22 cellular contexts compared by ENCODE assay signal in genomic region chr1:155329980-155330598, GRCh38. TPM values are rescaled to one million over a fixed set of nuclear protein-coding genes. Genes with fewer than 3 reads are reported as not detected.
A peak's percentile ranks its signal among the peaks of the same experiment; 100 is the strongest.
DNase-seq lines count a peak whose midpoint lies in the region; ATAC-seq, FAIRE-seq and TF ChIP-seq lines count a peak whose summit lies in the region.
"Had no signal": no experiment of that assay in that cellular context is flagged by ENCODE, and none has a peak within 500 bp of the region (broad histone marks: within the 10 kb centered on the region; RNA-seq: fewer than 3 reads in every experiment).

No MANE protein-coding gene starts in this region.

- TF ChIP-seq CTCF in HepG2 (CRISPR knock-in tag; IDR thresholded peaks at IDR 0.05) (no peak), right lobe of liver (IDR thresholded peaks at IDR 0.05) (no peak), smooth muscle cell (IDR thresholded peaks at IDR 0.05; ENCODE audit: borderline replicate concordance, insufficient read depth, poor library complexity, severe bottlenecking) (no peak)

- DNase-seq in HepG2 (ENCODE audit: low spot score) (no peak), right lobe of liver (no peak), T-helper 17 cell (no peak), iris pigment epithelial cell (ENCODE audit: low read depth) (peak; percentile 13), NCI-H82 treated with DMSO at 0.1 percent for 48 hours (lab: John Stamatoyannopoulos, UW; ENCODE audit: unreplicated experiment) (no peak), NCI-H774 (lab: John Stamatoyannopoulos, UW) (no peak), smooth muscle cell (lab: John Stamatoyannopoulos, UW; ENCODE audit: unreplicated experiment) (no peak)
- DNase-seq: activated naive CD4-positive, alpha-beta T cell treated with anti-CD3 and anti-CD28 coated beads for 36 hours; body of pancreas; dorsolateral prefrontal cortex; mucosa of descending colon; NCI-H69; nucleus accumbens; stimulated activated CD4-positive, alpha-beta T cell treated with anti-CD3 and anti-CD28 coated beads, Interleukin-2, amount 100 ng/mL, for 24 hours; substantia nigra; SW 1271 had no signal

- POLR2A ChIA-PET in HepG2 (lab: Yijun Ruan, JAX), result interaction anchor here (0.7 kb wide), 1 partner anchor 79 kb away, joined by 4 read pairs; no protein-coding TSS in a partner anchor

- CTCF ChIA-PET in HepG2 (lab: Yijun Ruan, JAX; ENCODE audit: low intra/inter-chr PET ratio, low total read pairs), result no interaction called here

- no peak for TF ChIP-seq RAD21 in HepG2 (CRISPR knock-in tag; IDR thresholded peaks at IDR 0.05)

- H3K27ac Mint-ChIP-seq in T-helper 17 cell, result peak overlapping the region; percentile 37
- H3K27ac Mint-ChIP-seq: GM23338 had no signal

- no peak overlapping the region for H3K9ac ChIP-seq in HepG2 (ENCODE audit: insufficient read depth, low read depth, low read length)
- no peak overlapping the region for H3K9ac ChIP-seq in smooth muscle cell (ENCODE audit: low read depth)

- H3K27ac ChIP-seq in HepG2 (ENCODE audit: extremely low read length, insufficient read depth, low read length) (no peak overlapping the region), right lobe of liver (no peak overlapping the region), smooth muscle cell (ENCODE audit: low read depth) (no peak overlapping the region)
- H3K27ac ChIP-seq: body of pancreas, esophagus muscularis mucosa had no signal

- ATAC-seq in HepG2 (no peak), right lobe of liver (no peak), T-helper 17 cell (no peak), HG03097 (IDR thresholded peaks at IDR 0.05; ENCODE audit: low FRiP score, unreplicated experiment) (no peak)
- ATAC-seq: body of pancreas, GM23338, mucosa of descending colon, sciatic nerve had no signal

- no peak for TF ChIP-seq EP300 in HepG2 (IDR thresholded peaks at IDR 0.05; ENCODE audit: low read depth in 2 of 2, low read length in 2 of 2)
- no peak for TF ChIP-seq EP300 in HepG2 (CRISPR knock-in tag; IDR thresholded peaks at IDR 0.05; ENCODE audit: borderline replicate concordance)

- H4K20me1 ChIP-seq in HepG2 (ENCODE audit: insufficient read depth, low read length), result no peaks in the 10 kb centered on the region
- H4K20me1 ChIP-seq in smooth muscle cell (ENCODE audit: low read depth), result peaks cover 19% of the 10 kb centered on the region

- in situ Hi-C loops in HepG2 (cut with HindIII; ENCODE audit: extremely low pct_ligation_motif_present, low pct_unique_long_range_greater_than_20kb), result no loop called here

- no TSS peak for BruUV-seq in HepG2 (replicated peaks; lab: Mats Ljungman, UMichigan)

- intact Hi-C loops in HepG2 (cut with micrococcal nuclease; ENCODE audit: unreplicated experiment), result no loop called here
- intact Hi-C loops in right lobe of liver (cut with DNase I), result loop anchor here in 1 of 2 donors (5.0 kb wide), 1 partner anchor 78 kb away; no protein-coding TSS in a partner anchor

- peaks cover 24% of the 10 kb centered on the region for H3K4me1 ChIP-seq in HepG2 (ENCODE audit: insufficient read depth, low read length)
- H3K4me1 ChIP-seq in right lobe of liver, result peaks cover 0 to 10% (median 0%) of the 10 kb centered on the region in 4 donors
- H3K4me1 ChIP-seq in smooth muscle cell (ENCODE audit: low read depth), result peaks cover 4% of the 10 kb centered on the region

- H3K4me3 Mint-ChIP-seq in T-helper 17 cell, result no peak overlapping the region
- H3K4me3 Mint-ChIP-seq: activated naive CD4-positive, alpha-beta T cell treated with anti-CD3 and anti-CD28 coated beads for 36 hours; GM23338 had no signal

- H3K4me3 ChIP-seq in HepG2 (replicated peaks in 1 of 3; ENCODE audit: insufficient read depth in 1 of 3, low read depth in 2 of 3, low read length in 3 of 3), result no peak overlapping the region
- H3K4me3 ChIP-seq in right lobe of liver, result no peak overlapping the region
- no peak overlapping the region for H3K4me3 ChIP-seq in smooth muscle cell
- H3K4me3 ChIP-seq: body of pancreas, dorsolateral prefrontal cortex, esophagus muscularis mucosa, GM23338, mucosa of descending colon had no signal

- H3K27me3 ChIP-seq in HepG2 (ENCODE audit: control insufficient read depth in 1 of 2, insufficient read depth in 2 of 2, low read length in 2 of 2), result no peaks in the 10 kb centered on the region
- no peaks in the 10 kb centered on the region for H3K27me3 ChIP-seq in right lobe of liver
- H3K27me3 ChIP-seq in smooth muscle cell (ENCODE audit: low read depth), result no peaks in the 10 kb centered on the region
- H3K27me3 ChIP-seq: body of pancreas, dorsolateral prefrontal cortex, esophagus muscularis mucosa had no signal

- H3K4me2 ChIP-seq in HepG2 (ENCODE audit: low read depth, low read length) (no peak overlapping the region), smooth muscle cell (no peak overlapping the region)
- H3K4me2 ChIP-seq: GM23338 had no signal

- H3K36me3 ChIP-seq in HepG2 (replicated peaks in 1 of 2; ENCODE audit: control insufficient read depth in 1 of 2, insufficient read depth in 2 of 2, low read length in 2 of 2) (peaks cover 2 to 38% of the 10 kb centered on the region in 2 experiments; a peak in 4 of 5 replicates), right lobe of liver (peaks cover 0 to 19% (median 4%) of the 10 kb centered on the region in 4 donors), smooth muscle cell (ENCODE audit: low read depth) (no peaks in the 10 kb centered on the region)

- WGBS in HepG2 (ENCODE audit: low lambda C conversion rate), result 97% methylated on average over 4 of the region's 11 CpGs
- 81% methylated on average over 4 of the region's 11 CpGs for WGBS in right lobe of liver (ENCODE audit: insufficient coverage, low coverage, low lambda C conversion rate, missing lambda C conversion rate)
- 92% methylated on average over 11 of the region's 11 CpGs for WGBS in smooth muscle cell (ENCODE audit: low lambda C conversion rate)

- peaks cover 3% of the 10 kb centered on the region for H3K79me2 ChIP-seq in HepG2 (ENCODE audit: insufficient read depth, low read length)
- no peaks in the 10 kb centered on the region for H3K79me2 ChIP-seq in smooth muscle cell (ENCODE audit: low read depth)

- no peaks in the 10 kb centered on the region for H3K27me3 Mint-ChIP-seq in T-helper 17 cell

- no peak for FAIRE-seq in HepG2 (lab: Jason Lieb, UNC)

- H3K9me3 ChIP-seq in HepG2 (ENCODE audit: low read length) (no peaks in the 10 kb centered on the region), right lobe of liver (no peaks in the 10 kb centered on the region), T-helper 17 cell (ENCODE audit: control insufficient read depth, low read length, poor library complexity, severe bottlenecking) (no peaks in the 10 kb centered on the region), smooth muscle cell (replicated peaks; ENCODE audit: low read depth) (no peaks in the 10 kb centered on the region)
- H3K9me3 ChIP-seq: body of pancreas, esophagus muscularis mucosa, mucosa of descending colon had no signal

- peaks cover 10% of the 10 kb centered on the region for H3F3A ChIP-seq in smooth muscle cell (ENCODE audit: low read depth)

- H3K4me1 Mint-ChIP-seq in T-helper 17 cell, result peaks cover 12% of the 10 kb centered on the region

- TF ChIP-seq POLR2A in HepG2 (IDR thresholded peaks at IDR 0.05; ENCODE audit: insufficient read depth in 1 of 2, low read depth in 2 of 2, low read length in 2 of 2) (no peak), right lobe of liver (IDR thresholded peaks at IDR 0.05) (no peak)

- H2AFZ ChIP-seq in HepG2 (ENCODE audit: low read length), result no peak overlapping the region
- H2AFZ ChIP-seq in smooth muscle cell (ENCODE audit: low read depth), result no peak overlapping the region
- H2AFZ ChIP-seq: GM23338 had no signal

- H3K36me3 Mint-ChIP-seq in T-helper 17 cell (ENCODE audit: low read depth), result peaks cover 4% of the 10 kb centered on the region

RNA-seq across cellular contexts. Expression of gene RUSC1, which starts 9.4 kb away (rescaled TPM):
- 15.9 and 18.7 TPM in 2 replicates for total RNA-seq in HepG2 (2016; rRNA removed; fragmentation: Illumina TruSeq; extraction: Trizol)
- total RNA-seq in HepG2 (2016; cell fraction: cytosol; rRNA removed; fragmentation: Illumina TruSeq; extraction: Trizol; ENCODE audit: low read depth), result 9.4 and 10.1 TPM in 2 replicates
- 14.8 and 19.6 TPM in 2 replicates for total RNA-seq in HepG2 (2016; cell fraction: insoluble cytoplasmic fraction; rRNA removed; fragmentation: Illumina TruSeq; extraction: Trizol)
- 19.4 and 21.9 TPM in 2 replicates for total RNA-seq in HepG2 (2016; cell fraction: membrane; rRNA removed; fragmentation: Illumina TruSeq; extraction: Trizol)
- total RNA-seq in HepG2 (2016; cell fraction: nucleus; rRNA removed; fragmentation: Illumina TruSeq; extraction: Trizol), result 13.5 and 19.1 TPM in 2 replicates
- polyA plus RNA-seq in HepG2 (2011; rRNA removed), result 20.4 and 21.4 TPM in 2 replicates
- 13.8 and 18.3 TPM in 2 replicates for polyA plus RNA-seq in HepG2 (2011; cell fraction: cytosol; rRNA removed)
- 72.9 and 80.6 TPM in 2 replicates for polyA plus RNA-seq in HepG2 (2011; cell fraction: nucleus; rRNA removed)
- polyA plus RNA-seq in HepG2 (2012), result 9.4 and 13.3 TPM in 2 replicates
- polyA plus RNA-seq in HepG2 (2016; cell fraction: cytosol; fragmentation: Illumina TruSeq; extraction: Trizol; ENCODE audit: low read depth), result 14.0 and 17.7 TPM in 2 replicates
- polyA plus RNA-seq in HepG2 (2016; cell fraction: insoluble cytoplasmic fraction; fragmentation: Illumina TruSeq; extraction: Trizol; ENCODE audit: low read depth), result 21.9 and 27.7 TPM in 2 replicates
- polyA plus RNA-seq in HepG2 (2016; cell fraction: membrane; fragmentation: Illumina TruSeq; extraction: Trizol; ENCODE audit: low read depth), result 22.4 and 26.1 TPM in 2 replicates
- 48.2 and 50.9 TPM in 2 replicates for polyA plus RNA-seq in HepG2 (2016; cell fraction: nucleus; fragmentation: Illumina TruSeq; extraction: Trizol; ENCODE audit: insufficient read depth, low read depth)
- polyA minus RNA-seq in HepG2 (2011; rRNA and poly(A)+ RNA removed; ENCODE audit: low replicate concordance), result 29.1 and 81.2 TPM in 2 replicates
- polyA minus RNA-seq in HepG2 (2011; cell fraction: cytosol; rRNA and poly(A)+ RNA removed), result 8.8 and 9.9 TPM in 2 replicates
- polyA minus RNA-seq in HepG2 (2011; cell fraction: nucleus; rRNA and poly(A)+ RNA removed), result 12.6 and 12.8 TPM in 2 replicates
- total RNA-seq in right lobe of liver, result 10 to 100 TPM in 1 of 6 experiments, 1 to 10 TPM in 5; 4.6 to 12.7 (median 7.6) TPM
- 10 to 100 TPM; 13.2 to 14.8 TPM for total RNA-seq in T-helper 17 cell
- total RNA-seq in smooth muscle cell, result 28.6 and 28.7 TPM in 2 replicates
- polyA plus RNA-seq in smooth muscle cell, result 33.2 and 42.6 TPM in 2 replicates

RNA-seq across cellular contexts. Expression of gene FDPS, which starts 21.4 kb away (rescaled TPM):
- total RNA-seq in HepG2 (2016; rRNA removed; fragmentation: Illumina TruSeq; extraction: Trizol) (519 and 610 TPM in 2 replicates), right lobe of liver (100 to 1,000 TPM in 4 of 6 experiments, 10 to 100 TPM in 2; 51.1 to 236 (median 171) TPM), T-helper 17 cell (10 to 100 TPM; 63.0 TPM), smooth muscle cell (104 and 136 TPM in 2 replicates)
- 109 and 111 TPM in 2 replicates for total RNA-seq in HepG2 (2016; cell fraction: cytosol; rRNA removed; fragmentation: Illumina TruSeq; extraction: Trizol; ENCODE audit: low read depth)
- total RNA-seq in HepG2 (2016; cell fraction: insoluble cytoplasmic fraction; rRNA removed; fragmentation: Illumina TruSeq; extraction: Trizol), result 529 and 601 TPM in 2 replicates
- 138 and 151 TPM in 2 replicates for total RNA-seq in HepG2 (2016; cell fraction: membrane; rRNA removed; fragmentation: Illumina TruSeq; extraction: Trizol)
- 274 and 312 TPM in 2 replicates for total RNA-seq in HepG2 (2016; cell fraction: nucleus; rRNA removed; fragmentation: Illumina TruSeq; extraction: Trizol)
- polyA plus RNA-seq in HepG2 (2011; rRNA removed) (264 and 345 TPM in 2 replicates), smooth muscle cell (208 and 299 TPM in 2 replicates)
- 233 and 344 TPM in 2 replicates for polyA plus RNA-seq in HepG2 (2011; cell fraction: cytosol; rRNA removed)
- 252 and 375 TPM in 2 replicates for polyA plus RNA-seq in HepG2 (2011; cell fraction: nucleus; rRNA removed)
- polyA plus RNA-seq in HepG2 (2012), result 341 and 401 TPM in 2 replicates
- polyA plus RNA-seq in HepG2 (2016; cell fraction: cytosol; fragmentation: Illumina TruSeq; extraction: Trizol; ENCODE audit: low read depth), result 82.5 and 94.9 TPM in 2 replicates
- polyA plus RNA-seq in HepG2 (2016; cell fraction: insoluble cytoplasmic fraction; fragmentation: Illumina TruSeq; extraction: Trizol; ENCODE audit: low read depth), result 516 and 544 TPM in 2 replicates
- 100 and 109 TPM in 2 replicates for polyA plus RNA-seq in HepG2 (2016; cell fraction: membrane; fragmentation: Illumina TruSeq; extraction: Trizol; ENCODE audit: low read depth)
- 566 and 576 TPM in 2 replicates for polyA plus RNA-seq in HepG2 (2016; cell fraction: nucleus; fragmentation: Illumina TruSeq; extraction: Trizol; ENCODE audit: insufficient read depth, low read depth)
- 110 and 303 TPM in 2 replicates for polyA minus RNA-seq in HepG2 (2011; rRNA and poly(A)+ RNA removed; ENCODE audit: low replicate concordance)
- 94.6 and 134 TPM in 2 replicates for polyA minus RNA-seq in HepG2 (2011; cell fraction: cytosol; rRNA and poly(A)+ RNA removed)
- 70.3 and 113 TPM in 2 replicates for polyA minus RNA-seq in HepG2 (2011; cell fraction: nucleus; rRNA and poly(A)+ RNA removed)

RNA-seq across cellular contexts. Expression of gene PKLR, which starts 28.9 kb away (rescaled TPM):
- total RNA-seq in HepG2 (2016; rRNA removed; fragmentation: Illumina TruSeq; extraction: Trizol) (10.3 and 13.6 TPM in 2 replicates), right lobe of liver (10 to 100 TPM; 27.0 to 95.3 (median 36.1) TPM), T-helper 17 cell (not detected), smooth muscle cell (0.09 TPM in 1 of 2 replicates, not detected in the other)
- total RNA-seq in HepG2 (2016; cell fraction: cytosol; rRNA removed; fragmentation: Illumina TruSeq; extraction: Trizol; ENCODE audit: low read depth), result 0.51 and 0.79 TPM in 2 replicates
- 10.0 and 10.3 TPM in 2 replicates for total RNA-seq in HepG2 (2016; cell fraction: insoluble cytoplasmic fraction; rRNA removed; fragmentation: Illumina TruSeq; extraction: Trizol)
- 2.4 and 2.7 TPM in 2 replicates for total RNA-seq in HepG2 (2016; cell fraction: membrane; rRNA removed; fragmentation: Illumina TruSeq; extraction: Trizol)
- 5.1 and 8.0 TPM in 2 replicates for total RNA-seq in HepG2 (2016; cell fraction: nucleus; rRNA removed; fragmentation: Illumina TruSeq; extraction: Trizol)
- polyA plus RNA-seq in HepG2 (2011; rRNA removed) (29.3 and 43.2 TPM in 2 replicates), smooth muscle cell (0.07 TPM in 1 of 2 replicates, not detected in the other)
- 26.7 and 30.1 TPM in 2 replicates for polyA plus RNA-seq in HepG2 (2011; cell fraction: cytosol; rRNA removed)
- polyA plus RNA-seq in HepG2 (2011; cell fraction: nucleus; rRNA removed), result 35.4 and 48.8 TPM in 2 replicates
- polyA plus RNA-seq in HepG2 (2012), result 29.8 and 32.5 TPM in 2 replicates
- 0.97 and 1.0 TPM in 2 replicates for polyA plus RNA-seq in HepG2 (2016; cell fraction: cytosol; fragmentation: Illumina TruSeq; extraction: Trizol; ENCODE audit: low read depth)
- 13.3 and 16.3 TPM in 2 replicates for polyA plus RNA-seq in HepG2 (2016; cell fraction: insoluble cytoplasmic fraction; fragmentation: Illumina TruSeq; extraction: Trizol; ENCODE audit: low read depth)
- polyA plus RNA-seq in HepG2 (2016; cell fraction: membrane; fragmentation: Illumina TruSeq; extraction: Trizol; ENCODE audit: low read depth), result 2.9 and 3.0 TPM in 2 replicates
- polyA plus RNA-seq in HepG2 (2016; cell fraction: nucleus; fragmentation: Illumina TruSeq; extraction: Trizol; ENCODE audit: insufficient read depth, low read depth), result 10.7 and 11.1 TPM in 2 replicates
- polyA minus RNA-seq in HepG2 (2011; rRNA and poly(A)+ RNA removed; ENCODE audit: low replicate concordance), result 0.16 and 52.2 TPM in 2 replicates
- 14.6 and 19.0 TPM in 2 replicates for polyA minus RNA-seq in HepG2 (2011; cell fraction: cytosol; rRNA and poly(A)+ RNA removed)
- polyA minus RNA-seq in HepG2 (2011; cell fraction: nucleus; rRNA and poly(A)+ RNA removed), result 9.5 and 15.8 TPM in 2 replicates
- total RNA-seq: activated naive CD4-positive, alpha-beta T cell treated with anti-CD3 and anti-CD28 coated beads for 36 hours; body of pancreas; esophagus muscularis mucosa; kidney epithelial cell; RPMI7951; sciatic nerve had no signal

RNA-seq across cellular contexts. Expression of gene HCN3, which starts 52.8 kb away (rescaled TPM):
- total RNA-seq in HepG2 (2016; rRNA removed; fragmentation: Illumina TruSeq; extraction: Trizol), result 1.3 and 2.4 TPM in 2 replicates
- 0.44 and 0.51 TPM in 2 replicates for total RNA-seq in HepG2 (2016; cell fraction: cytosol; rRNA removed; fragmentation: Illumina TruSeq; extraction: Trizol; ENCODE audit: low read depth)
- total RNA-seq in HepG2 (2016; cell fraction: insoluble cytoplasmic fraction; rRNA removed; fragmentation: Illumina TruSeq; extraction: Trizol), result 0.77 and 3.4 TPM in 2 replicates
- total RNA-seq in HepG2 (2016; cell fraction: membrane; rRNA removed; fragmentation: Illumina TruSeq; extraction: Trizol), result 0.74 and 0.96 TPM in 2 replicates
- 5.8 and 5.9 TPM in 2 replicates for total RNA-seq in HepG2 (2016; cell fraction: nucleus; rRNA removed; fragmentation: Illumina TruSeq; extraction: Trizol)
- 10.2 and 15.0 TPM in 2 replicates for polyA plus RNA-seq in HepG2 (2011; rRNA removed)
- polyA plus RNA-seq in HepG2 (2011; cell fraction: cytosol; rRNA removed), result 3.4 and 4.0 TPM in 2 replicates
- 55.6 and 56.4 TPM in 2 replicates for polyA plus RNA-seq in HepG2 (2011; cell fraction: nucleus; rRNA removed)
- polyA plus RNA-seq in HepG2 (2012), result 6.1 and 7.0 TPM in 2 replicates
- polyA plus RNA-seq in HepG2 (2016; cell fraction: cytosol; fragmentation: Illumina TruSeq; extraction: Trizol; ENCODE audit: low read depth), result 0.40 TPM in 2 replicates
- 1.1 and 1.3 TPM in 2 replicates for polyA plus RNA-seq in HepG2 (2016; cell fraction: insoluble cytoplasmic fraction; fragmentation: Illumina TruSeq; extraction: Trizol; ENCODE audit: low read depth)
- polyA plus RNA-seq in HepG2 (2016; cell fraction: membrane; fragmentation: Illumina TruSeq; extraction: Trizol; ENCODE audit: low read depth), result 0.72 and 0.85 TPM in 2 replicates
- 18.6 and 19.5 TPM in 2 replicates for polyA plus RNA-seq in HepG2 (2016; cell fraction: nucleus; fragmentation: Illumina TruSeq; extraction: Trizol; ENCODE audit: insufficient read depth, low read depth)
- polyA minus RNA-seq in HepG2 (2011; rRNA and poly(A)+ RNA removed; ENCODE audit: low replicate concordance), result 17.8 and 35.4 TPM in 2 replicates
- 1.4 and 3.0 TPM in 2 replicates for polyA minus RNA-seq in HepG2 (2011; cell fraction: cytosol; rRNA and poly(A)+ RNA removed)
- 8.8 and 11.3 TPM in 2 replicates for polyA minus RNA-seq in HepG2 (2011; cell fraction: nucleus; rRNA and poly(A)+ RNA removed)
- total RNA-seq in right lobe of liver, result 1 to 10 TPM in 4 of 6 experiments, under 1 TPM in 2; 0.56 to 1.6 (median 1.2) TPM
- 1 to 10 TPM; 1.3 to 1.5 TPM for total RNA-seq in T-helper 17 cell
- total RNA-seq in smooth muscle cell, result 0.49 and 0.72 TPM in 2 replicates
- polyA plus RNA-seq in smooth muscle cell, result 1.2 and 1.6 TPM in 2 replicates

RNA-seq across cellular contexts. Expression of gene CLK2, which starts 56.8 kb away (rescaled TPM):
- total RNA-seq in HepG2 (2016; rRNA removed; fragmentation: Illumina TruSeq; extraction: Trizol), result 10.1 and 20.1 TPM in 2 replicates
- total RNA-seq in HepG2 (2016; cell fraction: cytosol; rRNA removed; fragmentation: Illumina TruSeq; extraction: Trizol; ENCODE audit: low read depth), result 8.5 and 11.8 TPM in 2 replicates
- total RNA-seq in HepG2 (2016; cell fraction: insoluble cytoplasmic fraction; rRNA removed; fragmentation: Illumina TruSeq; extraction: Trizol), result 10.6 and 19.2 TPM in 2 replicates
- 9.3 and 12.0 TPM in 2 replicates for total RNA-seq in HepG2 (2016; cell fraction: membrane; rRNA removed; fragmentation: Illumina TruSeq; extraction: Trizol)
- total RNA-seq in HepG2 (2016; cell fraction: nucleus; rRNA removed; fragmentation: Illumina TruSeq; extraction: Trizol), result 23.9 and 32.6 TPM in 2 replicates
- 73.5 and 74.0 TPM in 2 replicates for polyA plus RNA-seq in HepG2 (2011; rRNA removed)
- 23.9 and 24.4 TPM in 2 replicates for polyA plus RNA-seq in HepG2 (2011; cell fraction: cytosol; rRNA removed)
- 317 and 392 TPM in 2 replicates for polyA plus RNA-seq in HepG2 (2011; cell fraction: nucleus; rRNA removed)
- 31.3 and 32.7 TPM in 2 replicates for polyA plus RNA-seq in HepG2 (2012)
- 3.0 and 3.3 TPM in 2 replicates for polyA plus RNA-seq in HepG2 (2016; cell fraction: cytosol; fragmentation: Illumina TruSeq; extraction: Trizol; ENCODE audit: low read depth)
- 15.8 and 17.9 TPM in 2 replicates for polyA plus RNA-seq in HepG2 (2016; cell fraction: insoluble cytoplasmic fraction; fragmentation: Illumina TruSeq; extraction: Trizol; ENCODE audit: low read depth)
- 7.6 TPM in 2 replicates for polyA plus RNA-seq in HepG2 (2016; cell fraction: membrane; fragmentation: Illumina TruSeq; extraction: Trizol; ENCODE audit: low read depth)
- polyA plus RNA-seq in HepG2 (2016; cell fraction: nucleus; fragmentation: Illumina TruSeq; extraction: Trizol; ENCODE audit: insufficient read depth, low read depth), result 110 and 120 TPM in 2 replicates
- 47.2 and 97.7 TPM in 2 replicates for polyA minus RNA-seq in HepG2 (2011; rRNA and poly(A)+ RNA removed; ENCODE audit: low replicate concordance)
- polyA minus RNA-seq in HepG2 (2011; cell fraction: cytosol; rRNA and poly(A)+ RNA removed), result 12.4 and 13.9 TPM in 2 replicates
- polyA minus RNA-seq in HepG2 (2011; cell fraction: nucleus; rRNA and poly(A)+ RNA removed), result 94.1 and 94.6 TPM in 2 replicates
- total RNA-seq in right lobe of liver, result 10 to 100 TPM; 10.4 to 29.2 (median 20.2) TPM
- 10 to 100 TPM; 54.8 to 57.8 TPM for total RNA-seq in T-helper 17 cell
- 23.6 and 25.5 TPM in 2 replicates for total RNA-seq in smooth muscle cell
- polyA plus RNA-seq in smooth muscle cell, result 23.5 and 32.2 TPM in 2 replicates
